22 cellular contexts compared by ENCODE assay signal in the genomic region with DNA sequence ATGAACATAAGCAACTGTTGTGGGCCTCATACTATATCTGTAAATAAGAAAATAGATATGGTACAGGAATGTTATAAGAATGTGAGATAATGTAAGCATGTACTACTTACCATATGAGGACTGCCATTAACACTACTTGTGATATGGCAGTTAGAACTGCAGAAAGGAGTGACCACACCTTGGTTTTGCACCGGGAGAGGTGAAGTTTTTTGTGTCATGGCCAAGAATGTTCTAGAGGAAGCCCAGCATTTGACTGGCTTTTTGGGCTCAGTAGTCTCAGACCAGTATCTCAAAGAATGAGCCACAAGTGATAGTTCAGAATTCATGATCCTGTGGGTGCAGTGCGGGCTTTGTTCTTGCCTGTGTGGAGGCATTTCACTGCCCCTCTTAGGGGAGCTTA.
DNase-seq lines count a peak whose midpoint lies in the region; TF ChIP-seq lines count a peak whose summit lies in the region.
"Had no signal": no experiment of that assay in that cellular context is flagged by ENCODE, and none has a peak within 500 bp of the region (broad histone marks: within the 10 kb centered on the region; RNA-seq: fewer than 3 reads in every experiment).

No MANE protein-coding gene starts in this region.

- H4K12ac ChIP-seq in trophoblast cell (ENCODE audit: low read depth, low read length): no peak overlapping the region

- intact Hi-C loops in esophagus muscularis mucosa (cut with DNase I): no loop called here

- H4K8ac ChIP-seq in trophoblast cell (ENCODE audit: low read depth, low read length): no peak overlapping the region

- H3K18ac ChIP-seq in trophoblast cell (ENCODE audit: low read length): no peak overlapping the region

- H4K91ac ChIP-seq in trophoblast cell (ENCODE audit: low read depth, low read length): peak overlapping the region; percentile 0

- H3K79me2 ChIP-seq in trophoblast cell (ENCODE audit: control insufficient read depth, insufficient read depth, low read length, poor library complexity): no peaks in the 10 kb centered on the region

- no peak overlapping the region for H2BK5ac ChIP-seq in trophoblast cell (ENCODE audit: low read depth, low read length, poor library complexity)

- no peak overlapping the region for H2BK120ac ChIP-seq in trophoblast cell (ENCODE audit: insufficient read depth, low read length, poor library complexity)

- H3K4me3 ChIP-seq in esophagus muscularis mucosa: no peak overlapping the region
- H3K4me3 ChIP-seq in trophoblast cell (ENCODE audit: low read depth, low read length): no peak overlapping the region
- H3K4me3 ChIP-seq: A549, BLaER1, GM12878 had no signal

- H3K27ac ChIP-seq in esophagus muscularis mucosa (replicated peaks in 1 of 4): no peak overlapping the region
- H3K27ac ChIP-seq in trophoblast cell (ENCODE audit: low read depth, low read length): no peak overlapping the region
- H3K27ac ChIP-seq: 22Rv1, A549, BLaER1 had no signal

- H3K27me3 ChIP-seq in esophagus muscularis mucosa: no peaks in the 10 kb centered on the region
- H3K27me3 ChIP-seq in trophoblast cell (ENCODE audit: insufficient read depth, low read length): no peaks in the 10 kb centered on the region
- H3K27me3 ChIP-seq: BE2C, BLaER1 had no signal

- H2AK5ac ChIP-seq in trophoblast cell (ENCODE audit: low read length): no peak overlapping the region

- no peak overlapping the region for H3K23ac ChIP-seq in trophoblast cell (ENCODE audit: low read length)

- H2AFZ ChIP-seq in trophoblast cell (ENCODE audit: insufficient read depth, low read length, poor library complexity): no peak overlapping the region

- WGBS in esophagus muscularis mucosa: 91% methylated on average over 2 of the region's 2 CpGs
- WGBS in trophoblast cell (ENCODE audit: extremely low coverage, insufficient coverage, insufficient read length): no CpG with 5 or more reads among the region's 2 CpGs

- no peaks in the 10 kb centered on the region for H3K79me1 ChIP-seq in trophoblast cell (ENCODE audit: low read length)

- no peak overlapping the region for H3K14ac ChIP-seq in trophoblast cell (ENCODE audit: low read length)

- no peak for TF ChIP-seq POLR2A in esophagus muscularis mucosa (IDR thresholded peaks at IDR 0.05; ENCODE audit: low read depth)

- H3K4me1 ChIP-seq in esophagus muscularis mucosa (peaks cover 0 to 11% (median 0%) of the 10 kb centered on the region in 4 donors), trophoblast cell (ENCODE audit: control insufficient read depth in 1 of 2, insufficient read depth in 2 of 2, low read length in 2 of 2) (no peaks in the 10 kb centered on the region)
- H3K4me1 ChIP-seq: A549, BE2C had no signal

- no peak overlapping the region for H2BK12ac ChIP-seq in trophoblast cell (ENCODE audit: low read length)

- H3K4ac ChIP-seq in trophoblast cell (ENCODE audit: low read depth, low read length): no peak overlapping the region

- H3K4me2 ChIP-seq in trophoblast cell (ENCODE audit: low read length): no peak overlapping the region
- H3K4me2 ChIP-seq: A549, BLaER1 had no signal

- DNase-seq in DMS79 treated with DMSO at 0.1 percent for 48 hours (lab: John Stamatoyannopoulos, UW) (peak; percentile 63), DMS79 (lab: John Stamatoyannopoulos, UW) (no peak), esophagus muscularis mucosa (ENCODE audit: extremely low spot score) (peak; percentile 68), trophoblast cell (peak in 1 of 2 donors; percentile 55), AG08395 (ENCODE audit: low spot score) (no peak)
- no peak for DNase-seq in stimulated activated CD4-positive, alpha-beta T cell treated with anti-CD3 and anti-CD28 coated beads, Interleukin-15, amount 100 ng/mL, for 24 hours
- DNase-seq: BE2C; C1 segment of cervical spinal cord; CD4-positive, alpha-beta memory T cell; CD4-positive, CD25-positive, alpha-beta regulatory T cell; CD8-positive, alpha-beta memory T cell; COR-L47; DMS 273 treated with DMSO at 0.1 percent for 48 hours; DMS153; DMS53; DND-41; EL; GDM1 had no signal

- H3K36me3 ChIP-seq in esophagus muscularis mucosa (no peaks in the 10 kb centered on the region), trophoblast cell (ENCODE audit: control insufficient read depth in 1 of 2, insufficient read depth in 2 of 2, low read length in 2 of 2) (no peaks in the 10 kb centered on the region)
- H3K36me3 ChIP-seq: BE2C, BLaER1 had no signal

- no peaks in the 10 kb centered on the region for H3K9me3 ChIP-seq in esophagus muscularis mucosa
- no peaks in the 10 kb centered on the region for H3K9me3 ChIP-seq in trophoblast cell (ENCODE audit: insufficient read depth, low read depth, low read length)
- H3K9me3 ChIP-seq: A549, BE2C, BLaER1 had no signal

- no peak for TF ChIP-seq CTCF in esophagus muscularis mucosa (IDR thresholded peaks at IDR 0.05)

- no peak overlapping the region for H3K9ac ChIP-seq in trophoblast cell (ENCODE audit: low read length)
- H3K9ac ChIP-seq: BLaER1 had no signal

- TF ChIP-seq EP300 in esophagus muscularis mucosa (IDR thresholded peaks at IDR 0.05): no peak

Comparison
In these comparisons a context has a peak if more than half of its experiments do, and no peak if none do; other contexts are left out.
1. DNase-seq: peak in DMS79 treated with DMSO at 0.1 percent for 48 hours (single experiment) and esophagus muscularis mucosa (single experiment); none in DMS79 (single experiment), stimulated activated CD4-positive, alpha-beta T cell treated with anti-CD3 and anti-CD28 coated beads, Interleukin-15, amount 100 ng/mL, for 24 hours (single experiment) and AG08395 (single experiment).